10 cellular contexts compared by ENCODE assay signal in genomic region chr13:40438999-40439797, GRCh38.
DNase-seq lines count a peak whose midpoint lies in the region; ATAC-seq, FAIRE-seq and TF ChIP-seq lines count a peak whose summit lies in the region.
"Had no signal": no experiment of that assay in that cellular context is flagged by ENCODE, and none has a peak within 500 bp of the region (broad histone marks: within the 10 kb centered on the region; RNA-seq: fewer than 3 reads in every experiment).

No MANE protein-coding gene starts in this region.

- no peak overlapping the region for H3K27ac ChIP-seq in CD8-positive, alpha-beta memory T cell (ENCODE audit: low read depth, low read length)

- H3K4me3 Mint-ChIP-seq in CD8-positive, alpha-beta memory T cell = peak overlapping the region in 5 of 7 donors; percentile 8 to 59 (median 28)
- peak overlapping the region; percentile 51 for H3K4me3 Mint-ChIP-seq in activated CD4-positive, alpha-beta T cell treated with anti-CD3 and anti-CD28 coated beads, Interleukin-2, amount 10 ng/mL, durations not matched to agents 7 days and 5 days

- DNase-seq in CD8-positive, alpha-beta memory T cell = peak in 1 of 5 donors; percentile 17
- peak; percentile 48 for DNase-seq in activated CD4-positive, alpha-beta T cell treated with anti-CD3 and anti-CD28 coated beads, Interleukin-2, amount 10 ng/mL, durations not matched to agents 7 days and 5 days
- peak; percentile 52 for DNase-seq in foreskin melanocyte
- peak; percentile 46 for DNase-seq in pulmonary artery endothelial cell (ENCODE audit: low read depth, low spot score)
- no peak for DNase-seq in hippocampal formation (lab: John Stamatoyannopoulos, UW)
- no peak for DNase-seq in NCI-H2107 treated with DMSO at 0.1 percent for 48 hours (lab: John Stamatoyannopoulos, UW; ENCODE audit: unreplicated experiment)
- no peak for DNase-seq in GM12891 (ENCODE audit: insufficient read length, low spot score)
- DNase-seq: amygdala, NCI-H2107 had no signal

- CTCF ChIA-PET in CD8-positive, alpha-beta memory T cell (lab: Charles Lee) = interaction anchor here (1.3 kb wide), 1 partner anchor 370 kb away, joined by 4 read pairs; no protein-coding TSS in a partner anchor
- CTCF ChIA-PET in activated CD4-positive, alpha-beta T cell treated with anti-CD3 and anti-CD28 coated beads, Interleukin-2, amount 10 ng/mL, durations not matched to agents 7 days and 5 days (lab: Charles Lee) = interaction anchor here (1.0 kb wide), 1 partner anchor 26 kb away, joined by 3 read pairs; no protein-coding TSS in a partner anchor

- no peaks in the 10 kb centered on the region for H3K9me3 ChIP-seq in CD8-positive, alpha-beta memory T cell (ENCODE audit: low read length)

- peaks cover 40% of the 10 kb centered on the region for H3K4me1 ChIP-seq in CD8-positive, alpha-beta memory T cell (ENCODE audit: insufficient read depth, low read length)

- peaks cover 0 to 2% (median 0%) of the 10 kb centered on the region in 3 donors for H3K36me3 Mint-ChIP-seq in CD8-positive, alpha-beta memory T cell
- H3K36me3 Mint-ChIP-seq in activated CD4-positive, alpha-beta T cell treated with anti-CD3 and anti-CD28 coated beads, Interleukin-2, amount 10 ng/mL, durations not matched to agents 7 days and 5 days (ENCODE audit: low read depth) = peaks cover 12% of the 10 kb centered on the region

- H3K36me3 ChIP-seq in CD8-positive, alpha-beta memory T cell (ENCODE audit: insufficient read depth, low read length) = no peaks in the 10 kb centered on the region

- peak overlapping the region; percentile 15 for H3K4me3 ChIP-seq in CD8-positive, alpha-beta memory T cell (ENCODE audit: low read length)

- H3K27me3 ChIP-seq in CD8-positive, alpha-beta memory T cell (ENCODE audit: insufficient read depth, low read length, poor library complexity, severe bottlenecking) = no peaks in the 10 kb centered on the region

- POLR2A ChIA-PET in CD8-positive, alpha-beta memory T cell (lab: Charles Lee) = no interaction called here
- POLR2A ChIA-PET in activated CD4-positive, alpha-beta T cell treated with anti-CD3 and anti-CD28 coated beads, Interleukin-2, amount 10 ng/mL, durations not matched to agents 7 days and 5 days (lab: Charles Lee) = interaction anchor here (0.6 kb wide), 1 partner anchor 142 kb away, joined by 3 read pairs; no protein-coding TSS in a partner anchor

- H3K27ac Mint-ChIP-seq in CD8-positive, alpha-beta memory T cell = peak overlapping the region in 6 of 8 donors; percentile 26 to 83 (median 44)
- peak overlapping the region; percentile 46 for H3K27ac Mint-ChIP-seq in activated CD4-positive, alpha-beta T cell treated with anti-CD3 and anti-CD28 coated beads, Interleukin-2, amount 10 ng/mL, durations not matched to agents 7 days and 5 days

- no peaks in the 10 kb centered on the region for H3K9me3 Mint-ChIP-seq in CD8-positive, alpha-beta memory T cell
- peaks cover 4% of the 10 kb centered on the region for H3K9me3 Mint-ChIP-seq in activated CD4-positive, alpha-beta T cell treated with anti-CD3 and anti-CD28 coated beads, Interleukin-2, amount 10 ng/mL, durations not matched to agents 7 days and 5 days

- peaks cover 27 to 37% (median 36%) of the 10 kb centered on the region in 3 donors for H3K4me1 Mint-ChIP-seq in CD8-positive, alpha-beta memory T cell
- H3K4me1 Mint-ChIP-seq in activated CD4-positive, alpha-beta T cell treated with anti-CD3 and anti-CD28 coated beads, Interleukin-2, amount 10 ng/mL, durations not matched to agents 7 days and 5 days = peaks cover 38% of the 10 kb centered on the region

- no peaks in the 10 kb centered on the region for H3K27me3 Mint-ChIP-seq in CD8-positive, alpha-beta memory T cell
- H3K27me3 Mint-ChIP-seq in activated CD4-positive, alpha-beta T cell treated with anti-CD3 and anti-CD28 coated beads, Interleukin-2, amount 10 ng/mL, durations not matched to agents 7 days and 5 days = no peaks in the 10 kb centered on the region

- no peak for FAIRE-seq in GM12891 (lab: Jason Lieb, UNC)

- TF ChIP-seq POLR2A in GM12891 (IDR thresholded peaks at IDR 0.05; ENCODE audit: low read depth, low read length) = no peak

- ATAC-seq in HG02588 (IDR thresholded peaks at IDR 0.05; ENCODE audit: unreplicated experiment) = no peak

TF ChIP-seq in GM12891, 5 proteins besides CTCF, POLR2A, EP300 and RAD21:
- no peak for TF ChIP-seq TAF1 (IDR thresholded peaks at IDR 0.05; ENCODE audit: low read depth, low read length)
- no peak for TF ChIP-seq SPI1 (IDR thresholded peaks at IDR 0.05; ENCODE audit: low read depth, low read length)
- no peak for TF ChIP-seq POLR2AphosphoS5 (IDR thresholded peaks at IDR 0.05; ENCODE audit: low read depth, low read length)
- TF ChIP-seq PAX5 (IDR thresholded peaks at IDR 0.05; ENCODE audit: insufficient read depth, low read length, severe bottlenecking) = no peak
- no peak for TF ChIP-seq POU2F2 (IDR thresholded peaks at IDR 0.05; ENCODE audit: low read depth, low read length)

Comparison
In these comparisons a context has a peak if more than half of its experiments do, and no peak if none do; other contexts are left out.
1. DNase-seq: peak in activated CD4-positive, alpha-beta T cell treated with anti-CD3 and anti-CD28 coated beads, Interleukin-2, amount 10 ng/mL, durations not matched to agents 7 days and 5 days (single experiment), foreskin melanocyte (single experiment) and pulmonary artery endothelial cell (single experiment); none in hippocampal formation (0 of 2), NCI-H2107 treated with DMSO at 0.1 percent for 48 hours (single experiment) and GM12891 (single experiment).